30 cellular contexts compared by ENCODE assay signal in genomic region chr5:166117062-166117743, GRCh38.
"Had no signal": no experiment of that assay in that cellular context is flagged by ENCODE, and none has a peak within 500 bp of the region (broad histone marks: within the 10 kb centered on the region; RNA-seq: fewer than 3 reads in every experiment).

No MANE protein-coding gene starts in this region.

- H2AFZ ChIP-seq: hepatocyte, neural progenitor cell had no signal

- H3K4me1 Mint-ChIP-seq: activated naive CD8-positive, alpha-beta T cell treated with anti-CD3 and anti-CD28 coated beads for 36 hours; immature natural killer cell; mesothelial cell of epicardium; naive thymus-derived CD8-positive, alpha-beta T cell; neural progenitor cell had no signal

- H3K27me3 Mint-ChIP-seq: activated naive CD8-positive, alpha-beta T cell treated with anti-CD3 and anti-CD28 coated beads for 36 hours; naive thymus-derived CD8-positive, alpha-beta T cell; type B pancreatic cell had no signal

- H3K9ac ChIP-seq: neural progenitor cell had no signal

- H3K27me3 ChIP-seq: cardiac muscle cell, hepatocyte, left lung, neural progenitor cell, spleen, vagina had no signal

- H3K27ac ChIP-seq: cardiac muscle cell, hepatocyte, left lung, neural progenitor cell, spleen, thoracic aorta, vagina had no signal

- H3K9me3 Mint-ChIP-seq: endodermal cell, mesothelial cell of epicardium, neural progenitor cell, type B pancreatic cell, WTC11 had no signal

- H3K4me2 ChIP-seq: hepatocyte, neural progenitor cell had no signal

- H3K27ac Mint-ChIP-seq: activated naive CD8-positive, alpha-beta T cell treated with anti-CD3 and anti-CD28 coated beads for 36 hours; activated T-helper 2 cell treated with anti-CD3 and anti-CD28 coated beads, Interferon-gamma antibody, Interleukin-2, Interleukin-4, amounts not matched to agents 10 μg/mL and 5 μg/mL and 100 μg/mL, durations not matched to agents 14 hours and 24 hours and 36 hours; endodermal cell; immature natural killer cell; mesothelial cell of epicardium; naive thymus-derived CD8-positive, alpha-beta T cell; neural progenitor cell; type B pancreatic cell; WTC11 had no signal

- H3K4me3 Mint-ChIP-seq: activated naive CD8-positive, alpha-beta T cell treated with anti-CD3 and anti-CD28 coated beads for 36 hours; activated T-cell treated with anti-CD3 and anti-CD28 coated beads, Interleukin-2, amount 50 U/mL, for 4 hours; endodermal cell; immature natural killer cell; mesothelial cell of epicardium; naive thymus-derived CD8-positive, alpha-beta T cell; neural progenitor cell; type B pancreatic cell; WTC11 had no signal

- H3K4me3 ChIP-seq: cardiac muscle cell, hepatocyte, left lung, lung, neural progenitor cell, spleen, thoracic aorta, vagina had no signal

- H3K36me3 ChIP-seq: cardiac muscle cell, left lung, neural progenitor cell, spleen, thoracic aorta, vagina had no signal

- H3K4me1 ChIP-seq: left lung, spleen, vagina had no signal

- H3K36me3 Mint-ChIP-seq: activated naive CD8-positive, alpha-beta T cell treated with anti-CD3 and anti-CD28 coated beads for 36 hours; immature natural killer cell; mesothelial cell of epicardium; naive thymus-derived CD8-positive, alpha-beta T cell; neural progenitor cell; type B pancreatic cell; WTC11 had no signal

- H3K9me3 ChIP-seq: left lung, thoracic aorta, vagina had no signal

- DNase-seq: activated CD4-positive, alpha-beta T cell treated with anti-CD3 and anti-CD28 coated beads, Interleukin-2, amount 50 U/mL, for 4 hours; activated CD8-positive, alpha-beta memory T cell treated with anti-CD3 and anti-CD28 coated beads for 24 hours; activated CD8-positive, alpha-beta memory T cell treated with anti-CD3 and anti-CD28 coated beads, Interleukin-2, amount 50 U/mL, for 4 hours; activated naive CD4-positive, alpha-beta T cell treated with Interleukin-2 at 50 U/mL for 16 hours; activated naive CD8-positive, alpha-beta T cell treated with anti-CD3 and anti-CD28 coated beads for 36 hours; activated T-cell treated with anti-CD3 and anti-CD28 coated beads, Interleukin-2, amount 50 U/mL, for 4 hours; amniotic stem cell; cortex of kidney; endodermal cell; foreskin melanocyte; glutamatergic neuron; immature natural killer cell; kidney glomerular epithelial cell; left lung; naive thymus-derived CD8-positive, alpha-beta T cell; posterior cingulate gyrus; spleen; stimulated activated CD4-positive, alpha-beta T cell treated with anti-CD3 and anti-CD28 coated beads, Interleukin-4, amount 100 ng/mL, for 1 hour; stimulated activated naive CD4-positive, alpha-beta T cell; T1000 had no signal

- H3K79me2 ChIP-seq: hepatocyte had no signal
